ENCODE assay signal across 21 cellular contexts in genomic region chr2:199219551-199219950, GRCh38.
"Had no signal": no experiment of that assay in that cellular context is flagged by ENCODE, and none has a peak within 500 bp of the region (broad histone marks: within the 10 kb centered on the region; RNA-seq: fewer than 3 reads in every experiment).

No MANE protein-coding gene starts in this region.

- H3K36me3 ChIP-seq: WERI-Rb-1 had no signal

- ATAC-seq: activated CD4-positive, alpha-beta T cell treated with anti-CD3 and anti-CD28 coated beads for 36 hours; activated CD8-positive, alpha-beta T cell treated with anti-CD3 and anti-CD28 coated beads, Interleukin-2, amount 10 ng/mL, durations not matched to agents 7 days and 5 days had no signal

- H3K27ac ChIP-seq: PC-9, WERI-Rb-1 had no signal

- H3K9me3 ChIP-seq: SK-N-SH had no signal

- DNase-seq: activated CD4-positive, alpha-beta T cell treated with anti-CD3 and anti-CD28 coated beads for 36 hours; activated CD4-positive, alpha-beta T cell treated with anti-CD3 and anti-CD28 coated beads, Interleukin-2, amount 50 U/mL, for 1 hour; activated CD8-positive, alpha-beta memory T cell treated with anti-CD3 and anti-CD28 coated beads, Interleukin-2, amount 50 U/mL, for 48 hours; activated CD8-positive, alpha-beta T cell treated with anti-CD3 and anti-CD28 coated beads, Interleukin-2, amount 10 ng/mL, durations not matched to agents 7 days and 5 days; activated effector memory CD4-positive, alpha-beta T cell treated with Interleukin-2 at 50 U/mL for 16 hours; activated naive CD4-positive, alpha-beta T cell; activated T-cell treated with anti-CD3 and anti-CD28 coated beads, Interleukin-2, amount 50 U/mL, for 24 hours; aorta; IMR-90; Kasumi-1; KBM-7; NCI-H146; NCI-H187 treated with DMSO at 0.1 percent for 48 hours; NCI-H2081 treated with DMSO at 0.1 percent for 48 hours; NCI-H2171 treated with DMSO at 0.1 percent for 48 hours; NCI-H226; NCI-H69; PC-9; SK-N-SH; T-helper 1 cell; WERI-Rb-1 had no signal

- H3K4me3 ChIP-seq: PC-9 had no signal
